In the genomic region with DNA sequence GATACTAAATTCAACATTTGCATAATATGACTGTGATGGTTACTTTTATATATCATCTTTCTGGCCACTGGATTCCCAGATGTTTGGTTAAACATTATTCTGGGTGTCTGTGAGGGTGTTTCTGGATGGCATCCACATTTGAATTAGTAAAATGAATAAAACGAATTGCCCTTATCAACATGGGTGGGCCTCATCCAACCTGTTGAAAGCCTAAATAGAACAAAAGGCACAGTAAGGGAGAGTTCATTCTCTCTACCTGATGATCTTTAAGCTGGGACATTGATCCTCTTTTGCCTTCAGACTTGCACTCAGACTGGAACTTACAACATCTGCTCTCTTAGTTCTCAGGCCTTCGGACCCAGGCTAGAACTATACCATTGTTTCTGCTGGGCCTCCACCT, we compare ENCODE assay signal across 20 cellular contexts.
"Had no signal": no experiment of that assay in that cellular context is flagged by ENCODE, and none has a peak within 500 bp of the region (broad histone marks: within the 10 kb centered on the region; RNA-seq: fewer than 3 reads in every experiment).

No MANE protein-coding gene starts in this region.

- ATAC-seq: K562 had no signal

- H3K27me3 ChIP-seq: SJSA1 had no signal

- H3K9ac ChIP-seq: KMS-11 had no signal

- H3K4me3 Mint-ChIP-seq: IgD-negative memory B cell had no signal

- H3K4me3 ChIP-seq: K562, SJSA1, SK-N-MC had no signal

- DNase-seq: MV-4-11, NCI-H1048, NCI-H1105, NCI-H1436 treated with DMSO at 0.1 percent for 48 hours, NCI-H1694, NCI-H187 treated with DMSO at 0.1 percent for 48 hours, NCI-H2029 treated with DMSO at 0.1 percent for 48 hours, NCI-H2171, NCI-H226, NCI-H446 treated with DMSO at 0.1 percent for 48 hours, NCI-H510A treated with DMSO at 0.1 percent for 48 hours, Right ventricle myocardium superior, RPMI8226, SIG-M5 had no signal

- H3K9me3 ChIP-seq: SJSA1 had no signal

- H3K27ac ChIP-seq: HL-60, KMS-11, SJSA1, SK-N-MC had no signal

- H3K36me3 ChIP-seq: SJSA1 had no signal

- H3K4me2 ChIP-seq: KMS-11 had no signal

- H3K27ac Mint-ChIP-seq: IgD-negative memory B cell had no signal

- H3K27me3 Mint-ChIP-seq: IgD-negative memory B cell had no signal
